Comparison of ENCODE assay signal across 9 cellular contexts in the genomic region with DNA sequence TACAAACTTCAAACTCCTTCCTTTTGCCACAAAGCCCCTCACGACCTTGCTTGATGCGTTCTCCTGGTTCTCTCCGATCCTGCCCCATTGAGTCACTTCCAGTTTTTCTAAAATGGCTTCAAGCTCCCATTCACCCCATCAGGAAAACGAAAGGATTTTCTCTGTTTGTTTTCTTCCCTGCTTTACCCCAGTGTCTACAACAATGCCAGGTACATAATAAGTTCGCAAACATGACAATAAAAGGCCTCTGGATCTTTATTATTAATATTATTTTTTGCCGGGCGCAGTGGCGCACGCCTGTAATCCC. TPM values are rescaled to one million over a fixed set of nuclear protein-coding genes. Genes with fewer than 3 reads are reported as not detected.
DNase-seq lines count a peak whose midpoint lies in the region; ATAC-seq and TF ChIP-seq lines count a peak whose summit lies in the region.
"Had no signal": no experiment of that assay in that cellular context is flagged by ENCODE, and none has a peak within 500 bp of the region (broad histone marks: within the 10 kb centered on the region; RNA-seq: fewer than 3 reads in every experiment).

No MANE protein-coding gene starts in this region.

- peaks cover 32 to 52% of the 10 kb centered on the region in 2 donors for H3K36me3 ChIP-seq in ascending aorta
- H3K36me3 ChIP-seq in liver (ENCODE audit: control insufficient read depth in 4 of 4, insufficient read depth in 3 of 4, low read depth in 1 of 4, low read length in 3 of 4): peaks cover 9 to 31% (median 23%) of the 10 kb centered on the region in 4 donors
- H3K36me3 ChIP-seq in thymus (ENCODE audit: control insufficient read depth, insufficient read depth): peaks cover 19% of the 10 kb centered on the region

- TF ChIP-seq RAD21 in liver (IDR thresholded peaks at IDR 0.05): no peak

- ATAC-seq in HG02678 (IDR thresholded peaks at IDR 0.05; ENCODE audit: unreplicated experiment): no peak

- H3K27ac ChIP-seq in ascending aorta: peak overlapping the region; percentile 96 to 97
- peak overlapping the region; percentile 92 to 93 for H3K27ac ChIP-seq in liver (ENCODE audit: low read depth in 1 of 2, low read length in 2 of 2)
- H3K27ac ChIP-seq in thymus (ENCODE audit: low read depth): peak overlapping the region; percentile 48

- H3K27me3 ChIP-seq in ascending aorta (no peaks in the 10 kb centered on the region), liver (ENCODE audit: control insufficient read depth in 4 of 4, insufficient read depth in 4 of 4, low read length in 3 of 4) (no peaks in the 10 kb centered on the region), thymus (ENCODE audit: control insufficient read depth, insufficient read depth) (no peaks in the 10 kb centered on the region)

- peaks cover 3 to 13% of the 10 kb centered on the region in 2 donors for H3K4me1 ChIP-seq in ascending aorta
- H3K4me1 ChIP-seq in liver (ENCODE audit: control insufficient read depth in 4 of 4, insufficient read depth in 4 of 4, low read length in 3 of 4): peaks cover 0 to 19% (median 13%) of the 10 kb centered on the region in 4 donors
- peaks cover 8% of the 10 kb centered on the region for H3K4me1 ChIP-seq in thymus (ENCODE audit: control insufficient read depth, insufficient read depth, low read length)

- no peak for TF ChIP-seq CTCF in ascending aorta (IDR thresholded peaks at IDR 0.05)
- no peak for TF ChIP-seq CTCF in liver (IDR thresholded peaks at IDR 0.05; ENCODE audit: low read depth, low read length, missing input control)

- H3K27me3 Mint-ChIP-seq in activated T-cell treated with anti-CD3 and anti-CD28 coated beads, Interleukin-2, amount 50 U/mL, for 24 hours: no peaks in the 10 kb centered on the region

- no peaks in the 10 kb centered on the region for H3K9me3 Mint-ChIP-seq in activated T-cell treated with anti-CD3 and anti-CD28 coated beads, Interleukin-2, amount 50 U/mL, for 24 hours

- no peak for DNase-seq in activated T-cell treated with anti-CD3 and anti-CD28 coated beads, Interleukin-2, amount 50 U/mL, for 24 hours
- no peak for DNase-seq in activated T-cell treated with anti-CD3 and anti-CD28 coated beads, Interleukin-2, amount 50 U/mL, for 1 hour
- no peak for DNase-seq in ascending aorta (ENCODE audit: low spot score in 2 of 2)
- no peak for DNase-seq in stimulated activated naive CD4-positive, alpha-beta T cell (lab: John Stamatoyannopoulos, UW)
- no peak for DNase-seq in activated CD8-positive, alpha-beta memory T cell treated with anti-CD3 and anti-CD28 coated beads, Interleukin-2, amount 50 U/mL, for 48 hours

- H3K4me3 ChIP-seq in ascending aorta: peak overlapping the region; percentile 93 to 96
- peak overlapping the region; percentile 82 to 89 (median 85) for H3K4me3 ChIP-seq in liver (ENCODE audit: low read depth in 1 of 3, low read length in 3 of 3)
- peak overlapping the region; percentile 75 for H3K4me3 ChIP-seq in thymus (ENCODE audit: low read length)

- intact Hi-C loops in ascending aorta (cut with DNase I): no loop called here

- H3K9me3 ChIP-seq in ascending aorta (no peaks in the 10 kb centered on the region), liver (ENCODE audit: control insufficient read depth in 4 of 4, low read length in 3 of 4) (no peaks in the 10 kb centered on the region), thymus (ENCODE audit: control insufficient read depth) (no peaks in the 10 kb centered on the region)

- H3K27ac Mint-ChIP-seq in activated T-cell treated with anti-CD3 and anti-CD28 coated beads, Interleukin-2, amount 50 U/mL, for 24 hours: peak overlapping the region; percentile 98

- no peak overlapping the region for H3K9ac ChIP-seq in liver (ENCODE audit: low read depth in 1 of 2, low read length in 2 of 2)

- H3K4me1 Mint-ChIP-seq in activated T-cell treated with anti-CD3 and anti-CD28 coated beads, Interleukin-2, amount 50 U/mL, for 24 hours (ENCODE audit: low read depth): peaks cover 25% of the 10 kb centered on the region

- WGBS in liver: 37% methylated on average over 9 of the region's 9 CpGs
- WGBS in thymus: 53% methylated on average over 9 of the region's 9 CpGs

- H3K36me3 Mint-ChIP-seq in activated T-cell treated with anti-CD3 and anti-CD28 coated beads, Interleukin-2, amount 50 U/mL, for 24 hours (ENCODE audit: low read depth): peaks cover 30% of the 10 kb centered on the region

- H3K4me3 Mint-ChIP-seq in activated T-cell treated with anti-CD3 and anti-CD28 coated beads, Interleukin-2, amount 50 U/mL, for 24 hours: peak overlapping the region; percentile 95

TF ChIP-seq in liver, 16 proteins besides CTCF, POLR2A, EP300 and RAD21:
- TF ChIP-seq NR2F2 (IDR thresholded peaks at IDR 0.05): no peak
- TF ChIP-seq, protein P1, sequence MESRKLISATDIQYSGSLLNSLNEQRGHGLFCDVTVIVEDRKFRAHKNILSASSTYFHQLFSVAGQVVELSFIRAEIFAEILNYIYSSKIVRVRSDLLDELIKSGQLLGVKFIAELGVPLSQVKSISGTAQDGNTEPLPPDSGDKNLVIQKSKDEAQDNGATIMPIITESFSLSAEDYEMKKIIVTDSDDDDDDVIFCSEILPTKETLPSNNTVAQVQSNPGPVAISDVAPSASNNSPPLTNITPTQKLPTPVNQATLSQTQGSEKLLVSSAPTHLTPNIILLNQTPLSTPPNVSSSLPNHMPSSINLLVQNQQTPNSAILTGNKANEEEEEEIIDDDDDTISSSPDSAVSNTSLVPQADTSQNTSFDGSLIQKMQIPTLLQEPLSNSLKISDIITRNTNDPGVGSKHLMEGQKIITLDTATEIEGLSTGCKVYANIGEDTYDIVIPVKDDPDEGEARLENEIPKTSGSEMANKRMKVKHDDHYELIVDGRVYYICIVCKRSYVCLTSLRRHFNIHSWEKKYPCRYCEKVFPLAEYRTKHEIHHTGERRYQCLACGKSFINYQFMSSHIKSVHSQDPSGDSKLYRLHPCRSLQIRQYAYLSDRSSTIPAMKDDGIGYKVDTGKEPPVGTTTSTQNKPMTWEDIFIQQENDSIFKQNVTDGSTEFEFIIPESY (IDR thresholded peaks at IDR 0.05): no peak
- no peak for TF ChIP-seq HNF4G (IDR thresholded peaks at IDR 0.05)
- TF ChIP-seq, protein P2, sequence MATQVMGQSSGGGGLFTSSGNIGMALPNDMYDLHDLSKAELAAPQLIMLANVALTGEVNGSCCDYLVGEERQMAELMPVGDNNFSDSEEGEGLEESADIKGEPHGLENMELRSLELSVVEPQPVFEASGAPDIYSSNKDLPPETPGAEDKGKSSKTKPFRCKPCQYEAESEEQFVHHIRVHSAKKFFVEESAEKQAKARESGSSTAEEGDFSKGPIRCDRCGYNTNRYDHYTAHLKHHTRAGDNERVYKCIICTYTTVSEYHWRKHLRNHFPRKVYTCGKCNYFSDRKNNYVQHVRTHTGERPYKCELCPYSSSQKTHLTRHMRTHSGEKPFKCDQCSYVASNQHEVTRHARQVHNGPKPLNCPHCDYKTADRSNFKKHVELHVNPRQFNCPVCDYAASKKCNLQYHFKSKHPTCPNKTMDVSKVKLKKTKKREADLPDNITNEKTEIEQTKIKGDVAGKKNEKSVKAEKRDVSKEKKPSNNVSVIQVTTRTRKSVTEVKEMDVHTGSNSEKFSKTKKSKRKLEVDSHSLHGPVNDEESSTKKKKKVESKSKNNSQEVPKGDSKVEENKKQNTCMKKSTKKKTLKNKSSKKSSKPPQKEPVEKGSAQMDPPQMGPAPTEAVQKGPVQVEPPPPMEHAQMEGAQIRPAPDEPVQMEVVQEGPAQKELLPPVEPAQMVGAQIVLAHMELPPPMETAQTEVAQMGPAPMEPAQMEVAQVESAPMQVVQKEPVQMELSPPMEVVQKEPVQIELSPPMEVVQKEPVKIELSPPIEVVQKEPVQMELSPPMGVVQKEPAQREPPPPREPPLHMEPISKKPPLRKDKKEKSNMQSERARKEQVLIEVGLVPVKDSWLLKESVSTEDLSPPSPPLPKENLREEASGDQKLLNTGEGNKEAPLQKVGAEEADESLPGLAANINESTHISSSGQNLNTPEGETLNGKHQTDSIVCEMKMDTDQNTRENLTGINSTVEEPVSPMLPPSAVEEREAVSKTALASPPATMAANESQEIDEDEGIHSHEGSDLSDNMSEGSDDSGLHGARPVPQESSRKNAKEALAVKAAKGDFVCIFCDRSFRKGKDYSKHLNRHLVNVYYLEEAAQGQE (IDR thresholded peaks at IDR 0.05): no peak
- no peak for TF ChIP-seq EGR1 (IDR thresholded peaks at IDR 0.05; ENCODE audit: low read depth in 2 of 2)
- no peak for TF ChIP-seq JUND (IDR thresholded peaks at IDR 0.05)
- TF ChIP-seq, protein P3, sequence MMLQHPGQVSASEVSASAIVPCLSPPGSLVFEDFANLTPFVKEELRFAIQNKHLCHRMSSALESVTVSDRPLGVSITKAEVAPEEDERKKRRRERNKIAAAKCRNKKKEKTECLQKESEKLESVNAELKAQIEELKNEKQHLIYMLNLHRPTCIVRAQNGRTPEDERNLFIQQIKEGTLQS (IDR thresholded peaks at IDR 0.05): no peak
- TF ChIP-seq TAF1 (conservative IDR thresholded peaks at IDR 0.05): no peak
- TF ChIP-seq RXRA (IDR thresholded peaks at IDR 0.05): no peak
- TF ChIP-seq YY1 (IDR thresholded peaks at IDR 0.05): no peak
- no peak for TF ChIP-seq HNF4A (conservative IDR thresholded peaks at IDR 0.05)

RNA-seq across cellular contexts. Expression of a gene that starts 0.8 kb away (rescaled TPM):
- total RNA-seq in ascending aorta (36.9 TPM), liver (1 to 10 TPM; 6.9 to 7.0 TPM)
- polyA plus RNA-seq in liver (1 to 10 TPM; 6.1 to 8.9 TPM), thymus (35.2 TPM)

RNA-seq across cellular contexts. Expression of a gene that starts 19.2 kb away (rescaled TPM):
- 39.7 TPM for total RNA-seq in ascending aorta
- total RNA-seq in liver: 1 to 10 TPM; 3.7 to 6.0 TPM
- 1 to 10 TPM; 3.6 to 6.8 TPM for polyA plus RNA-seq in liver
- polyA plus RNA-seq in thymus: 15.4 TPM

RNA-seq across cellular contexts. Expression of a gene that starts 20.6 kb away (rescaled TPM):
- total RNA-seq in ascending aorta: 295 TPM
- total RNA-seq in liver: 1,000 to 10,000 TPM in 1 of 2 donors, 100 to 1,000 TPM in 1; 132 to 1,243 TPM
- polyA plus RNA-seq in liver: 100 to 1,000 TPM; 192 to 312 TPM
- polyA plus RNA-seq in thymus: 88.8 TPM

RNA-seq across cellular contexts. Expression of a gene that starts 21.8 kb away (rescaled TPM):
- total RNA-seq in ascending aorta: 0.43 TPM
- 1 to 10 TPM in 1 of 2 donors, under 1 TPM in 1; 0.84 to 1.1 TPM for total RNA-seq in liver
- under 1 TPM; 0.13 to 0.40 TPM for polyA plus RNA-seq in liver
- polyA plus RNA-seq in thymus: 0.73 TPM
- total RNA-seq: HT1080 had no signal

RNA-seq across cellular contexts. Expression of a gene that starts 31.8 kb away (rescaled TPM):
- total RNA-seq in ascending aorta (3.3 TPM), liver (1 to 10 TPM in 1 of 2 donors, under 1 TPM in 1; 0.56 to 1.0 TPM)
- polyA plus RNA-seq in liver (under 1 TPM; 0.03 to 0.47 TPM), thymus (1.7 TPM)
- total RNA-seq: HT1080 had no signal
